ENCODE assay signal across 14 cellular contexts in genomic region chr1:173149887-173150286, GRCh38. TPM values are rescaled to one million over a fixed set of nuclear protein-coding genes. Genes with fewer than 3 reads are reported as not detected.
A peak's percentile ranks its signal among the peaks of the same experiment; 100 is the strongest.
DNase-seq lines count a peak whose midpoint lies in the region; ATAC-seq and TF ChIP-seq lines count a peak whose summit lies in the region.
"Had no signal": no experiment of that assay in that cellular context is flagged by ENCODE, and none has a peak within 500 bp of the region (broad histone marks: within the 10 kb centered on the region; RNA-seq: fewer than 3 reads in every experiment).

No MANE protein-coding gene starts in this region.

- ATAC-seq in GM21528 (IDR thresholded peaks at IDR 0.05; ENCODE audit: low FRiP score, unreplicated experiment): no peak
- ATAC-seq in GM21825 (IDR thresholded peaks at IDR 0.05; ENCODE audit: unreplicated experiment): no peak
- ATAC-seq in left colon: no peak
- ATAC-seq: activated CD8-positive, alpha-beta T cell treated with anti-CD3 and anti-CD28 coated beads, Interleukin-2, amount 10 ng/mL, durations not matched to agents 7 days and 5 days; body of pancreas had no signal

- H3K27me3 ChIP-seq in MG63: no peaks in the 10 kb centered on the region
- H3K27me3 ChIP-seq: body of pancreas, heart right ventricle, testis had no signal

- H3K36me3 ChIP-seq in MG63: no peaks in the 10 kb centered on the region
- H3K36me3 ChIP-seq: heart right ventricle had no signal

- H3K4me3 ChIP-seq in MG63 (no peak overlapping the region), cardiac fibroblast (replicated peaks in 1 of 2; ENCODE audit: low read depth in 2 of 2, low read length in 2 of 2) (no peak overlapping the region)
- H3K4me3 ChIP-seq: body of pancreas, heart right ventricle, SK-N-MC, testis had no signal

- intact Hi-C loops in left colon (cut with DNase I, micrococcal nuclease): no loop called here

- peaks cover 18% of the 10 kb centered on the region for H3K9me3 ChIP-seq in MG63
- H3K9me3 ChIP-seq: testis had no signal

- peak; percentile 72 for DNase-seq in EL
- DNase-seq in MG63: peak; percentile 15
- peak; percentile 92 to 98 for DNase-seq in cardiac fibroblast (ENCODE audit: low read depth in 2 of 2)
- DNase-seq in non-pigmented ciliary epithelial cell (ENCODE audit: low read depth): peak; percentile 59
- DNase-seq in ureter (ENCODE audit: low spot score): no peak
- no peak for DNase-seq in left colon
- DNase-seq: activated CD8-positive, alpha-beta T cell treated with anti-CD3 and anti-CD28 coated beads, Interleukin-2, amount 10 ng/mL, durations not matched to agents 7 days and 5 days; heart right ventricle; NCI-H2227 treated with DMSO at 0.1 percent for 48 hours; testis had no signal

- TF ChIP-seq CTCF in cardiac fibroblast (IDR thresholded peaks at IDR 0.05; ENCODE audit: low read depth, low read length): no peak

RNA-seq across cellular contexts. Expression of gene TNFSF4, which starts 57.2 kb away (rescaled TPM):
- not detected in 2 replicates for total RNA-seq in MG63 (2014; rRNA removed; shearing (Covaris generic); ENCODE audit: low replicate concordance)
- total RNA-seq in ureter: 0.52 TPM
- 1 to 10 TPM; 1.2 to 1.5 TPM for total RNA-seq in left colon

Comparison
In these comparisons a context has a peak if more than half of its experiments do, and no peak if none do; other contexts are left out.
1. DNase-seq: peak in EL (single experiment), MG63 (single experiment), cardiac fibroblast (2 of 2) and non-pigmented ciliary epithelial cell (single experiment); none in ureter (single experiment) and left colon (0 of 2).